In the genomic region with DNA sequence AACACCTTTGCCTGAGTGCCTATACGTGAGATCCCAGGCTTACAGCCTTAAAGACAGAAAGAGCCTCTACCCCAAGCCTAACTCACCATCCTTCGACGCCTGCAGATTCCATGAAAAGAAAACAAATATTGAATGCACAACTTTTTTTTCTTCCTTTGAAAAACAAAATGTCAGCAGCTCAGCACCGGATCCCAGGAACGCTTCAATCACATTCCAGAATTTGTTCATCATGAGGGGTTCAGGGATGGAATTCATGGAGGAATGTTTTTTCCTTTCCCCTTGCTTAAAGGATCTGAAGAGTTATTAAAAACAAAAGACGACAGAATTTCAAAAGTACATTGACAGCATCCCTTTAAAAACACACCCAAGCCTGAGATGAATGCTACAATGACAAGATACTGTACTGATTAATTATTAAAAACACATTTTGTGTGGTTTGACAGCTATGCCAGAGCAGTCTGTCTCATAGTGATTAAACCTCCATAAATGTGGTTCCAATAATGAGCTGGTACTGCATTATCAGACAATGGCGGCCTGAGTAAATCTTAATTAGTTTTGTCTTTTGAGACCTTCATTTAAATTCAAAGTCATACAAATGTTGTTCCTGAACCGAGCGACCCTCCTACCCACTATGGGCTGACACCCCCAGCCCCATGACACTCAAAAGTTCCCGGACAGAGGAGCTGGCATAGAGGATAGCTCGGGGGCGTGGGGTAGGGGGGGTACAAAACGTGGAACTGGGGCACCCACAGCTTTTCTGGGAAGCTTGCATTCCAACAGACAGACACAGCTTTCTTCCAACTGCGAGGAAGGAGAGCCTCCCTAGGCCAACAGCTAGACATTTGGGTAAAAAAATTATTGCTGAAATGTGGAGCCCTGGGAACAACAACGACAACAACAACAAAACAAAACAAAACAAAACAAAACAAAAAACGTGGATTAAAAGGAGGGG, we compare ENCODE assay signal across 12 cellular contexts.
DNase-seq lines count a peak whose midpoint lies in the region; TF ChIP-seq lines count a peak whose summit lies in the region.
"Had no signal": no experiment of that assay in that cellular context is flagged by ENCODE, and none has a peak within 500 bp of the region (broad histone marks: within the 10 kb centered on the region; RNA-seq: fewer than 3 reads in every experiment).

No MANE protein-coding gene starts in this region.

- H3K4me1 ChIP-seq in PC-9 (replicated peaks; ENCODE audit: insufficient read depth) (peaks cover 31% of the 10 kb centered on the region), vagina (peaks cover 7% of the 10 kb centered on the region)

- H4K20me1 ChIP-seq in PC-9 (ENCODE audit: insufficient read depth): no peaks in the 10 kb centered on the region

- intact Hi-C loops in PC-9 (cut with micrococcal nuclease; ENCODE audit: unreplicated experiment): loop anchor here (5.0 kb wide), 1 partner anchor 188 kb away; no protein-coding TSS in a partner anchor
- intact Hi-C loops in vagina (cut with DNase I): no loop called here

- CTCF ChIA-PET in PC-9 (lab: Charles Lee): interaction anchor here (0.5 kb wide), 1 partner anchor 1656 kb away, joined by 4 read pairs; no protein-coding TSS in a partner anchor

- H3K4me2 ChIP-seq in PC-9: no peak overlapping the region

- TF ChIP-seq CTCF in PC-9 (conservative IDR thresholded peaks at IDR 0.05) (no peak), fibroblast of mammary gland (conservative IDR thresholded peaks at IDR 0.05; ENCODE audit: control insufficient read depth, insufficient read depth, low read depth, low read length) (no peak), vagina (IDR thresholded peaks at IDR 0.05) (no peak)

- POLR2A ChIA-PET in PC-9 (lab: Charles Lee; ENCODE audit: unreplicated experiment): interaction anchor here (0.6 kb wide), 1 partner anchor 163 kb away, joined by 4 read pairs; no protein-coding TSS in a partner anchor

- no peaks in the 10 kb centered on the region for H3K9me3 ChIP-seq in PC-9 (ENCODE audit: insufficient read depth, low read depth)
- no peaks in the 10 kb centered on the region for H3K9me3 ChIP-seq in vagina

- BruUV-seq in PC-9 (replicated peaks; lab: Mats Ljungman, UMichigan): no TSS peak

- TF ChIP-seq POLR2A in vagina (IDR thresholded peaks at IDR 0.05): no peak

- H3K4me3 ChIP-seq in PC-9 (no peak overlapping the region), fibroblast of mammary gland (ENCODE audit: control insufficient read depth, low read depth, low read length) (no peak overlapping the region), vagina (no peak overlapping the region)

- no peak overlapping the region for H2AFZ ChIP-seq in PC-9

- H3K27me3 ChIP-seq in PC-9 (ENCODE audit: insufficient read depth, low read depth) (no peaks in the 10 kb centered on the region), vagina (no peaks in the 10 kb centered on the region)

- peaks cover 6% of the 10 kb centered on the region; the same call in 1 of the 2 replicates for H3F3A ChIP-seq in PC-9 (ENCODE audit: insufficient read depth, low read depth)

- H3K79me2 ChIP-seq in PC-9 (ENCODE audit: low read depth): no peaks in the 10 kb centered on the region

- no peaks in the 10 kb centered on the region for H3K9me2 ChIP-seq in PC-9 (ENCODE audit: insufficient read depth)

- H3K27ac ChIP-seq in PC-9: 0 out of 2 replicates have a peak overlapping the region, but pooled peaks have one; percentile 0
- H3K27ac ChIP-seq in vagina: no peak overlapping the region

- DNase-seq in EH (ENCODE audit: low read depth) (peak; percentile 68), PC-9 (peak in 1 of 2 experiments; percentile 0), fibroblast of mammary gland (ENCODE audit: low read depth) (peak; percentile 29), retina (peak; percentile 24), NCI-H226 (no peak), vagina (ENCODE audit: extremely low spot score in 2 of 2) (no peak), NCI-H1694 treated with DMSO at 0.1 percent for 48 hours (lab: John Stamatoyannopoulos, UW) (no peak)
- DNase-seq: C1 segment of cervical spinal cord, KG1, NCI-H1092, NCI-H446 treated with DMSO at 0.1 percent for 48 hours, NCI-H774 had no signal

- H3K36me3 ChIP-seq in PC-9 (ENCODE audit: low read depth) (no peaks in the 10 kb centered on the region), vagina (no peaks in the 10 kb centered on the region)

Comparison
In these comparisons a context has a peak if more than half of its experiments do, and no peak if none do; other contexts are left out.
1. DNase-seq: peak in EH (single experiment), fibroblast of mammary gland (single experiment) and retina (single experiment); none in NCI-H226 (single experiment), vagina (0 of 2) and NCI-H1694 treated with DMSO at 0.1 percent for 48 hours (single experiment).